23 cellular contexts compared by ENCODE assay signal in genomic region chr21:41236361-41236973, GRCh38.
A peak's percentile ranks its signal among the peaks of the same experiment; 100 is the strongest.
DNase-seq lines count a peak whose midpoint lies in the region; ATAC-seq and TF ChIP-seq lines count a peak whose summit lies in the region.
"Had no signal": no experiment of that assay in that cellular context is flagged by ENCODE, and none has a peak within 500 bp of the region (broad histone marks: within the 10 kb centered on the region; RNA-seq: fewer than 3 reads in every experiment).

No MANE protein-coding gene starts in this region.

- H3K27me3 ChIP-seq in left ventricle myocardium inferior (ENCODE audit: low read depth): no peaks in the 10 kb centered on the region
- H3K27me3 ChIP-seq in body of pancreas: no peaks in the 10 kb centered on the region

- H3K9me3 Mint-ChIP-seq in type B pancreatic cell: no peaks in the 10 kb centered on the region
- H3K9me3 Mint-ChIP-seq: CD8-positive, alpha-beta T cell had no signal

- intact Hi-C loops in left ventricle myocardium inferior (cut with micrococcal nuclease): no loop called here
- intact Hi-C loops in left ventricle myocardium superior (cut with micrococcal nuclease): no loop called here
- intact Hi-C loops in body of pancreas (cut with DNase I): no loop called here

- no peaks in the 10 kb centered on the region for H3K27me3 Mint-ChIP-seq in type B pancreatic cell

- no peaks in the 10 kb centered on the region for H3K9me3 ChIP-seq in left ventricle myocardium inferior (replicated peaks)
- no peaks in the 10 kb centered on the region for H3K9me3 ChIP-seq in body of pancreas
- H3K9me3 ChIP-seq: Caco-2 had no signal

- H3K27ac Mint-ChIP-seq in type B pancreatic cell: peak overlapping the region; percentile 57
- H3K27ac Mint-ChIP-seq: CD8-positive, alpha-beta T cell had no signal

- no peak for ATAC-seq in left ventricle myocardium superior
- ATAC-seq in body of pancreas: no peak
- ATAC-seq: CD8-positive, alpha-beta T cell; GM12878 had no signal

- H3K4me3 ChIP-seq in coronary artery: no peak overlapping the region
- H3K4me3 ChIP-seq in retinal pigment epithelial cell (ENCODE audit: low read length): no peak overlapping the region
- no peak overlapping the region for H3K4me3 ChIP-seq in left ventricle myocardium inferior
- no peak overlapping the region for H3K4me3 ChIP-seq in body of pancreas
- H3K4me3 ChIP-seq: GM12878 had no signal

- peaks cover 46% of the 10 kb centered on the region for H3K36me3 ChIP-seq in left ventricle myocardium inferior
- peaks cover 0 to 2% of the 10 kb centered on the region in 2 donors for H3K36me3 ChIP-seq in body of pancreas (replicated peaks in 1 of 2; ENCODE audit: insufficient read depth in 1 of 2, low read depth in 2 of 2)

- TF ChIP-seq CTCF in coronary artery (IDR thresholded peaks at IDR 0.05): no peak
- no peak for TF ChIP-seq CTCF in retinal pigment epithelial cell (conservative IDR thresholded peaks at IDR 0.05; ENCODE audit: low read depth, low read length)
- TF ChIP-seq CTCF in type B pancreatic cell (conservative IDR thresholded peaks at IDR 0.05): no peak
- no peak for TF ChIP-seq CTCF in left ventricle myocardium inferior (IDR thresholded peaks at IDR 0.05; ENCODE audit: borderline replicate concordance)
- TF ChIP-seq CTCF in body of pancreas (IDR thresholded peaks at IDR 0.05): no peak

- H3K36me3 Mint-ChIP-seq in type B pancreatic cell: peaks cover 11% of the 10 kb centered on the region
- H3K36me3 Mint-ChIP-seq: CD8-positive, alpha-beta T cell had no signal

- no peak for TF ChIP-seq POLR2A in body of pancreas (IDR thresholded peaks at IDR 0.05)

- H3K4me1 ChIP-seq in left ventricle myocardium inferior: no peaks in the 10 kb centered on the region
- H3K4me1 ChIP-seq in body of pancreas: no peaks in the 10 kb centered on the region
- H3K4me1 ChIP-seq: Caco-2 had no signal

- H3K27ac ChIP-seq in coronary artery (peak overlapping the region; percentile 31 to 66), left ventricle myocardium inferior (replicated peaks) (no peak overlapping the region), body of pancreas (no peak overlapping the region)
- H3K27ac ChIP-seq: C4-2B had no signal

- H3K4me3 Mint-ChIP-seq in type B pancreatic cell: no peak overlapping the region
- H3K4me3 Mint-ChIP-seq: CD8-positive, alpha-beta T cell had no signal

- DNase-seq in coronary artery (ENCODE audit: low spot score) (no peak), left kidney (ENCODE audit: low read depth, low spot score) (peak; percentile 72), retinal pigment epithelial cell (ENCODE audit: low read depth) (peak; percentile 50), type B pancreatic cell (ENCODE audit: extremely low spot score, unreplicated experiment) (no peak), left ventricle myocardium inferior (no peak), GM19238 (ENCODE audit: insufficient read length, low spot score) (no peak), left ventricle myocardium superior (no peak), body of pancreas (no peak)
- DNase-seq: Caco-2; CD8-positive, alpha-beta T cell; DMS 273 treated with DMSO at 0.1 percent for 48 hours; DMS79; EL; GDM1; NCI-H1048; NCI-H1436; NCI-H187; NCI-H2171 treated with DMSO at 0.1 percent for 48 hours; NCI-H524; NCI-H748 treated with DMSO at 0.1 percent for 48 hours; SIG-M5 had no signal

- peaks cover 8% of the 10 kb centered on the region for H3K4me1 Mint-ChIP-seq in type B pancreatic cell (ENCODE audit: unreplicated experiment)

- WGBS in body of pancreas, 2 donors: 94 to 95% methylated on average over 15 to 16 of the region's 16 CpGs

Comparison
In these comparisons a context has a peak if more than half of its experiments do, and no peak if none do; other contexts are left out.
1. DNase-seq: peak in left kidney (single experiment) and retinal pigment epithelial cell (single experiment); none in coronary artery (single experiment), type B pancreatic cell (single experiment), left ventricle myocardium inferior (single experiment), GM19238 (single experiment), left ventricle myocardium superior (single experiment) and body of pancreas (0 of 4).
2. H3K27ac ChIP-seq: peak in coronary artery (2 of 2); none in left ventricle myocardium inferior (single experiment) and body of pancreas (0 of 4).